ENCODE assay signal across 23 cellular contexts in genomic region chr2:170488807-170489206, GRCh38.
"Had no signal": no experiment of that assay in that cellular context is flagged by ENCODE, and none has a peak within 500 bp of the region (broad histone marks: within the 10 kb centered on the region; RNA-seq: fewer than 3 reads in every experiment).

No MANE protein-coding gene starts in this region.

- H3K9me3 ChIP-seq: MG63, SJSA1 had no signal

- H3K27me3 ChIP-seq: MG63, SJSA1 had no signal

- H3K27ac ChIP-seq: SJSA1, SK-N-MC had no signal

- H3K4me3 ChIP-seq: MG63, SJSA1, SK-N-MC had no signal

- FAIRE-seq: RCC 7860 had no signal

- DNase-seq: IMR-90, Karpas-422, KG1, MG63, NCI-H1092, NCI-H1105 treated with DMSO at 0.1 percent for 48 hours, NCI-H1417 treated with DMSO at 0.1 percent for 48 hours, NCI-H146, NCI-H1694 treated with DMSO at 0.1 percent for 48 hours, NCI-H1930, NCI-H2081, NCI-H2107, NCI-H226, NCI-H446, NCI-H524, NCI-H69, NCI-H774, Right ventricle myocardium superior, RPMI8226, SIG-M5 had no signal

- H3K4me1 ChIP-seq: SJSA1 had no signal

- H3K36me3 ChIP-seq: MG63, SJSA1 had no signal
